Comparison of ENCODE assay signal across 19 cellular contexts in genomic region chr10:73838008-73838567, GRCh38. TPM values are rescaled to one million over a fixed set of nuclear protein-coding genes. Genes with fewer than 3 reads are reported as not detected.
DNase-seq lines count a peak whose midpoint lies in the region; ATAC-seq, FAIRE-seq and TF ChIP-seq lines count a peak whose summit lies in the region.
"Had no signal": no experiment of that assay in that cellular context is flagged by ENCODE, and none has a peak within 500 bp of the region (broad histone marks: within the 10 kb centered on the region; RNA-seq: fewer than 3 reads in every experiment).

No MANE protein-coding gene starts in this region.

- H3K27me3 Mint-ChIP-seq in CD4-positive, alpha-beta T cell, result no peaks in the 10 kb centered on the region
- H3K27me3 Mint-ChIP-seq in activated CD4-positive, alpha-beta T cell treated with anti-CD3 and anti-CD28 coated beads, Interleukin-2, amount 10 ng/mL, durations not matched to agents 7 days and 5 days, result no peaks in the 10 kb centered on the region

- no peak overlapping the region for H3K4me2 ChIP-seq in K562 (ENCODE audit: insufficient read depth, low read length)

- POLR2A ChIA-PET in CD4-positive, alpha-beta T cell (lab: Charles Lee), result no interaction called here
- POLR2A ChIA-PET in K562 (lab: Yijun Ruan, JAX), result interaction anchor here (1.2 to 1.4 kb wide), 3 partner anchors 15 to 63 kb away, joined by 3 read pairs; no protein-coding TSS in a partner anchor
- POLR2A ChIA-PET in activated CD4-positive, alpha-beta T cell treated with anti-CD3 and anti-CD28 coated beads, Interleukin-2, amount 10 ng/mL, durations not matched to agents 7 days and 5 days (lab: Charles Lee), result interaction anchor here (0.6 kb wide), 1 partner anchor 39 kb away, joined by 10 read pairs; no protein-coding TSS in a partner anchor

- no peak overlapping the region; a peak in 1 of 4 replicates for H3K9ac ChIP-seq in K562 (ENCODE audit: insufficient read depth in 1 of 2, low read depth in 2 of 2, low read length in 2 of 2)

- 90% methylated on average over 3 of the region's 3 CpGs for WGBS in K562 (ENCODE audit: insufficient coverage, low coverage, missing lambda C conversion rate)

- H3K27me3 ChIP-seq in CD4-positive, alpha-beta T cell (ENCODE audit: control insufficient read depth, insufficient read depth, low read length), result no peaks in the 10 kb centered on the region
- H3K27me3 ChIP-seq in K562 (ENCODE audit: control insufficient read depth in 2 of 2, insufficient read depth in 2 of 2, low read length in 2 of 2), result no peaks in the 10 kb centered on the region
- H3K27me3 ChIP-seq: Peyer's patch had no signal

- no peak overlapping the region for H3K4me3 ChIP-seq in K562
- no peak overlapping the region for H3K4me3 ChIP-seq in foreskin fibroblast (ENCODE audit: low read depth in 1 of 2, low read length in 2 of 2)
- H3K4me3 ChIP-seq: HAP-1, Peyer's patch had no signal

- DNase-seq in CD4-positive, alpha-beta T cell, result no peak
- DNase-seq in K562 (ENCODE audit: extremely low read depth in 1 of 4, low spot score in 3 of 4) (no peak), foreskin fibroblast (no peak), NCI-H446 (lab: John Stamatoyannopoulos, UW) (no peak), GM12891 (ENCODE audit: insufficient read length, low spot score) (no peak)
- no peak for DNase-seq in stimulated activated effector memory CD8-positive, alpha-beta T cell treated with anti-CD3 and anti-CD28 coated beads, Interleukin-12 subunit alpha, Interleukin-12 subunit beta, amount 100 ng/mL, for 72 hours (ENCODE audit: low spot score in 2 of 2)
- no peak for DNase-seq in activated CD4-positive, alpha-beta T cell treated with anti-CD3 and anti-CD28 coated beads, Interleukin-2, amount 10 ng/mL, durations not matched to agents 7 days and 5 days
- DNase-seq: 8988T, COR-L47, DMS153, KG1, NCI-H1105, NCI-H1694 treated with DMSO at 0.1 percent for 48 hours, NCI-H774, Peyer's patch, SHP77 had no signal

- H3K36me3 Mint-ChIP-seq in CD4-positive, alpha-beta T cell (ENCODE audit: low read depth), result peaks cover 77% of the 10 kb centered on the region
- peaks cover 31% of the 10 kb centered on the region for H3K36me3 Mint-ChIP-seq in stimulated activated effector memory CD8-positive, alpha-beta T cell treated with anti-CD3 and anti-CD28 coated beads, Interleukin-12 subunit alpha, Interleukin-12 subunit beta, amount 100 ng/mL, for 72 hours
- H3K36me3 Mint-ChIP-seq in activated CD4-positive, alpha-beta T cell treated with anti-CD3 and anti-CD28 coated beads, Interleukin-2, amount 10 ng/mL, durations not matched to agents 7 days and 5 days (ENCODE audit: low read depth), result peaks cover 18% of the 10 kb centered on the region

- no peak for TF ChIP-seq EP300 in K562 (IDR thresholded peaks at IDR 0.05; ENCODE audit: low read length)

- H3K4me1 ChIP-seq in K562 (replicated peaks in 1 of 2; ENCODE audit: control insufficient read depth in 2 of 2, insufficient read depth in 2 of 2, low read length in 2 of 2), result peaks cover 0 to 10% of the 10 kb centered on the region in 2 experiments; a peak in 1 of 5 replicates
- H3K4me1 ChIP-seq: HAP-1, Peyer's patch had no signal

- no TSS peak for BruUV-seq in K562 (replicated peaks; lab: Mats Ljungman, UMichigan)

- no peaks in the 10 kb centered on the region for H3K9me3 Mint-ChIP-seq in CD4-positive, alpha-beta T cell
- no peaks in the 10 kb centered on the region for H3K9me3 Mint-ChIP-seq in stimulated activated effector memory CD8-positive, alpha-beta T cell treated with anti-CD3 and anti-CD28 coated beads, Interleukin-12 subunit alpha, Interleukin-12 subunit beta, amount 100 ng/mL, for 72 hours
- H3K9me3 Mint-ChIP-seq in activated CD4-positive, alpha-beta T cell treated with anti-CD3 and anti-CD28 coated beads, Interleukin-2, amount 10 ng/mL, durations not matched to agents 7 days and 5 days, result no peaks in the 10 kb centered on the region

- TF ChIP-seq POLR2A in K562 (conservative IDR thresholded peaks at IDR 0.05), result no peak
- TF ChIP-seq POLR2A in GM12891 (IDR thresholded peaks at IDR 0.05; ENCODE audit: low read depth, low read length), result no peak

- intact Hi-C loops in CD4-positive, alpha-beta T cell (cut with DNase I, micrococcal nuclease), result no loop called here
- intact Hi-C loops in K562 (cut with micrococcal nuclease), result no loop called here

- TF ChIP-seq CTCF in CD4-positive, alpha-beta T cell (IDR thresholded peaks at IDR 0.05), result no peak
- no peak for TF ChIP-seq CTCF in K562 (IDR thresholded peaks at IDR 0.05 in 2 of 3, conservative IDR thresholded peaks at IDR 0.05 in 1 of 3; ENCODE audit: insufficient read depth in 2 of 3, low read depth in 1 of 3, low read length in 3 of 3)
- no peak for TF ChIP-seq CTCF in foreskin fibroblast (IDR thresholded peaks at IDR 0.05; ENCODE audit: low read depth, low read length)

- no peaks in the 10 kb centered on the region for H3K9me3 ChIP-seq in CD4-positive, alpha-beta T cell (ENCODE audit: control insufficient read depth, low read length)
- H3K9me3 ChIP-seq in K562 (replicated peaks; ENCODE audit: control insufficient read depth, insufficient read depth, low read depth, low read length), result no peaks in the 10 kb centered on the region
- H3K9me3 ChIP-seq: HAP-1, Peyer's patch had no signal

- CTCF ChIA-PET in CD4-positive, alpha-beta T cell (lab: Charles Lee), result no interaction called here
- CTCF ChIA-PET in K562 (lab: Yijun Ruan, JAX; ENCODE audit: low intra/inter-chr PET ratio), result no interaction called here
- CTCF ChIA-PET in activated CD4-positive, alpha-beta T cell treated with anti-CD3 and anti-CD28 coated beads, Interleukin-2, amount 10 ng/mL, durations not matched to agents 7 days and 5 days (lab: Charles Lee), result interaction anchor here (1.0 to 1.2 kb wide), 3 partner anchors 12 to 103 kb away, joined by 3 to 6 read pairs (median 4); no protein-coding TSS in a partner anchor

- no peak for FAIRE-seq in K562 (lab: Jason Lieb, UNC)
- no peak for FAIRE-seq in GM12891 (lab: Jason Lieb, UNC)
- FAIRE-seq: HTR-8/SVneo had no signal

- H3K36me3 ChIP-seq in K562 (ENCODE audit: control insufficient read depth, insufficient read depth, low read length), result peaks cover 56% of the 10 kb centered on the region; the same call in 2 of the 3 replicates

- in situ Hi-C loops in K562 (cut with MboI), result no loop called here

- H3K79me2 ChIP-seq in K562 (ENCODE audit: control insufficient read depth, insufficient read depth, low read length), result no peaks in the 10 kb centered on the region

- ATAC-seq in CD4-positive, alpha-beta T cell (ENCODE audit: poor library complexity), result no peak
- no peak for ATAC-seq in K562
- peak; percentile 19 for ATAC-seq in esophagus mucosa
- ATAC-seq in stimulated activated effector memory CD8-positive, alpha-beta T cell treated with anti-CD3 and anti-CD28 coated beads, Interleukin-12 subunit alpha, Interleukin-12 subunit beta, amount 100 ng/mL, for 72 hours, result no peak

- H3K9me1 ChIP-seq in K562 (ENCODE audit: control insufficient read depth, insufficient read depth, low read length), result no peaks in the 10 kb centered on the region

- H3K27ac ChIP-seq in CD4-positive, alpha-beta T cell (ENCODE audit: low read depth, low read length), result no peak overlapping the region
- no peak overlapping the region for H3K27ac ChIP-seq in K562 (ENCODE audit: extremely low read depth, low read depth, low read length)
- H3K27ac ChIP-seq: Peyer's patch had no signal

- H3K27ac Mint-ChIP-seq in CD4-positive, alpha-beta T cell, result peak overlapping the region; percentile 27
- peak overlapping the region; percentile 54 for H3K27ac Mint-ChIP-seq in stimulated activated effector memory CD8-positive, alpha-beta T cell treated with anti-CD3 and anti-CD28 coated beads, Interleukin-12 subunit alpha, Interleukin-12 subunit beta, amount 100 ng/mL, for 72 hours
- H3K27ac Mint-ChIP-seq in activated CD4-positive, alpha-beta T cell treated with anti-CD3 and anti-CD28 coated beads, Interleukin-2, amount 10 ng/mL, durations not matched to agents 7 days and 5 days, result no peak overlapping the region

- H3K4me3 Mint-ChIP-seq in CD4-positive, alpha-beta T cell, result no peak overlapping the region
- H3K4me3 Mint-ChIP-seq in stimulated activated effector memory CD8-positive, alpha-beta T cell treated with anti-CD3 and anti-CD28 coated beads, Interleukin-12 subunit alpha, Interleukin-12 subunit beta, amount 100 ng/mL, for 72 hours, result no peak overlapping the region
- no peak overlapping the region for H3K4me3 Mint-ChIP-seq in activated CD4-positive, alpha-beta T cell treated with anti-CD3 and anti-CD28 coated beads, Interleukin-2, amount 10 ng/mL, durations not matched to agents 7 days and 5 days

- no peaks in the 10 kb centered on the region for H3K4me1 Mint-ChIP-seq in CD4-positive, alpha-beta T cell (ENCODE audit: low read depth)
- H3K4me1 Mint-ChIP-seq in stimulated activated effector memory CD8-positive, alpha-beta T cell treated with anti-CD3 and anti-CD28 coated beads, Interleukin-12 subunit alpha, Interleukin-12 subunit beta, amount 100 ng/mL, for 72 hours, result no peaks in the 10 kb centered on the region
- no peaks in the 10 kb centered on the region for H3K4me1 Mint-ChIP-seq in activated CD4-positive, alpha-beta T cell treated with anti-CD3 and anti-CD28 coated beads, Interleukin-2, amount 10 ng/mL, durations not matched to agents 7 days and 5 days

- TF ChIP-seq RAD21 in K562 (CRISPR knock-in tag; conservative IDR thresholded peaks at IDR 0.05 in 1 of 2, IDR thresholded peaks at IDR 0.05 in 1 of 2), result no peak

- no peaks in the 10 kb centered on the region for H4K20me1 ChIP-seq in K562 (replicated peaks; ENCODE audit: control insufficient read depth, insufficient read depth, low read length)

- no peak overlapping the region for H2AFZ ChIP-seq in K562 (ENCODE audit: low read depth, low read length)

RNA-seq across cellular contexts. Expression of gene NDST2, which starts 26.7 kb away (rescaled TPM):
- total RNA-seq in CD4-positive, alpha-beta T cell, result 100 to 1,000 TPM; 121 to 135 TPM
- 130 and 235 TPM in 2 replicates for total RNA-seq in K562 (2011; cell fraction: chromatin; rRNA removed; ENCODE audit: low replicate concordance)
- total RNA-seq in K562 (2011; cell fraction: nucleolus; rRNA removed), result 102 and 121 TPM in 2 replicates
- total RNA-seq in K562 (2011; cell fraction: nucleoplasm; rRNA removed), result 108 and 109 TPM in 2 replicates
- 27.2 and 32.1 TPM in 2 replicates for total RNA-seq in K562 (2014; rRNA removed)
- total RNA-seq in K562 (2014; rRNA removed; fragmentation: Illumina TruSeq; extraction: Trizol), result 12.5 and 14.7 TPM in 2 replicates
- 18.2 and 19.6 TPM in 2 replicates for total RNA-seq in K562 (2015; rRNA removed; fragmentation: Illumina TruSeq; extraction: Trizol)
- 33.9 and 35.7 TPM in 2 replicates for total RNA-seq in K562 (2021)
- 23.8 and 31.6 TPM in 2 replicates for polyA plus RNA-seq in K562 (2011; rRNA removed)
- polyA plus RNA-seq in K562 (2011; cell fraction: cytosol; rRNA removed), result 23.7 and 30.6 TPM in 2 replicates
- polyA plus RNA-seq in K562 (2011; cell fraction: nucleus; rRNA removed), result 99.8 and 108 TPM in 2 replicates
- polyA plus RNA-seq in K562 (2012), result 42.1 and 123 TPM in 2 replicates
- polyA plus RNA-seq in K562 (2014; fragmentation: Illumina TruSeq; extraction: Trizol), result 22.6 TPM in 2 replicates
- 1 to 10 TPM; 4.7 to 6.3 TPM for polyA plus RNA-seq in K562 (2014; fragmentation: Nextera tagmentation; extraction: Ambion mirVana)
- 30.5 and 31.4 TPM in 2 replicates for polyA plus RNA-seq in K562 (2014; rRNA removed)
- polyA minus RNA-seq in K562 (2011; rRNA and poly(A)+ RNA removed), result 22.0 and 23.5 TPM in 2 replicates
- polyA minus RNA-seq in K562 (2011; cell fraction: cytosol; rRNA and poly(A)+ RNA removed), result 12.5 and 14.2 TPM in 2 replicates
- 44.3 and 53.9 TPM in 2 replicates for polyA minus RNA-seq in K562 (2011; cell fraction: nucleus; rRNA and poly(A)+ RNA removed)
- total RNA-seq in esophagus mucosa, result 15.9 TPM
- 10 to 100 TPM; 53.0 to 61.8 TPM for total RNA-seq in activated CD4-positive, alpha-beta T cell treated with anti-CD3 and anti-CD28 coated beads, Interleukin-2, amount 10 ng/mL, durations not matched to agents 7 days and 5 days
- 14.8 TPM for polyA plus RNA-seq in GM12891 (2012; ENCODE audit: low read depth, missing spikeins)

RNA-seq across cellular contexts. Expression of gene CAMK2G, which starts 36.3 kb away (rescaled TPM):
- 10 to 100 TPM; 34.4 to 38.4 TPM for total RNA-seq in CD4-positive, alpha-beta T cell
- 79.9 and 93.7 TPM in 2 replicates for total RNA-seq in K562 (2011; cell fraction: chromatin; rRNA removed; ENCODE audit: low replicate concordance)
- total RNA-seq in K562 (2011; cell fraction: nucleolus; rRNA removed), result 44.9 and 53.3 TPM in 2 replicates
- 65.0 and 92.5 TPM in 2 replicates for total RNA-seq in K562 (2011; cell fraction: nucleoplasm; rRNA removed)
- 23.4 and 26.7 TPM in 2 replicates for total RNA-seq in K562 (2014; rRNA removed)
- total RNA-seq in K562 (2014; rRNA removed; fragmentation: Illumina TruSeq; extraction: Trizol), result 22.3 and 25.1 TPM in 2 replicates
- 32.2 and 33.2 TPM in 2 replicates for total RNA-seq in K562 (2015; rRNA removed; fragmentation: Illumina TruSeq; extraction: Trizol)
- 29.5 and 32.6 TPM in 2 replicates for total RNA-seq in K562 (2021)
- 37.5 and 41.6 TPM in 2 replicates for polyA plus RNA-seq in K562 (2011; rRNA removed)
- polyA plus RNA-seq in K562 (2011; cell fraction: cytosol; rRNA removed), result 33.0 and 39.7 TPM in 2 replicates
- polyA plus RNA-seq in K562 (2011; cell fraction: nucleus; rRNA removed), result 69.4 and 73.5 TPM in 2 replicates
- polyA plus RNA-seq in K562 (2012), result 27.5 and 30.5 TPM in 2 replicates
- polyA plus RNA-seq in K562 (2014; fragmentation: Illumina TruSeq; extraction: Trizol), result 35.5 and 37.9 TPM in 2 replicates
- 10 to 100 TPM in 1 of 2 experiments, 1 to 10 TPM in 1; 9.0 to 10.4 TPM for polyA plus RNA-seq in K562 (2014; fragmentation: Nextera tagmentation; extraction: Ambion mirVana)
- polyA plus RNA-seq in K562 (2014; rRNA removed), result 36.2 and 37.2 TPM in 2 replicates
- 31.1 and 31.9 TPM in 2 replicates for polyA minus RNA-seq in K562 (2011; rRNA and poly(A)+ RNA removed)
- 18.9 and 20.7 TPM in 2 replicates for polyA minus RNA-seq in K562 (2011; cell fraction: cytosol; rRNA and poly(A)+ RNA removed)
- 25.0 and 38.0 TPM in 2 replicates for polyA minus RNA-seq in K562 (2011; cell fraction: nucleus; rRNA and poly(A)+ RNA removed)
- total RNA-seq in esophagus mucosa, result 18.9 TPM
- 10 to 100 TPM; 54.4 to 55.8 TPM for total RNA-seq in activated CD4-positive, alpha-beta T cell treated with anti-CD3 and anti-CD28 coated beads, Interleukin-2, amount 10 ng/mL, durations not matched to agents 7 days and 5 days
- 10.9 TPM for polyA plus RNA-seq in GM12891 (2012; ENCODE audit: low read depth, missing spikeins)

RNA-seq across cellular contexts. Expression of gene ZSWIM8, which starts 52.7 kb away (rescaled TPM):
- total RNA-seq in CD4-positive, alpha-beta T cell, result 10 to 100 TPM; 66.4 to 70.7 TPM
- 202 and 543 TPM in 2 replicates for total RNA-seq in K562 (2011; cell fraction: chromatin; rRNA removed; ENCODE audit: low replicate concordance)
- total RNA-seq in K562 (2011; cell fraction: nucleolus; rRNA removed), result 249 and 295 TPM in 2 replicates
- 177 and 202 TPM in 2 replicates for total RNA-seq in K562 (2011; cell fraction: nucleoplasm; rRNA removed)
- 21.9 and 34.2 TPM in 2 replicates for total RNA-seq in K562 (2014; rRNA removed)
- 14.9 and 15.0 TPM in 2 replicates for total RNA-seq in K562 (2014; rRNA removed; fragmentation: Illumina TruSeq; extraction: Trizol)
- 26.7 and 30.0 TPM in 2 replicates for total RNA-seq in K562 (2015; rRNA removed; fragmentation: Illumina TruSeq; extraction: Trizol)
- 43.4 and 45.6 TPM in 2 replicates for total RNA-seq in K562 (2021)
- 35.1 and 76.4 TPM in 2 replicates for polyA plus RNA-seq in K562 (2011; rRNA removed)
- 51.3 and 87.4 TPM in 2 replicates for polyA plus RNA-seq in K562 (2011; cell fraction: cytosol; rRNA removed)
- 367 and 476 TPM in 2 replicates for polyA plus RNA-seq in K562 (2011; cell fraction: nucleus; rRNA removed)
- polyA plus RNA-seq in K562 (2012), result 41.4 and 84.7 TPM in 2 replicates
- polyA plus RNA-seq in K562 (2014; fragmentation: Illumina TruSeq; extraction: Trizol), result 40.7 and 51.3 TPM in 2 replicates
- polyA plus RNA-seq in K562 (2014; fragmentation: Nextera tagmentation; extraction: Ambion mirVana), result 1 to 10 TPM; 5.6 to 6.2 TPM
- 38.4 and 47.8 TPM in 2 replicates for polyA plus RNA-seq in K562 (2014; rRNA removed)
- 34.3 and 47.0 TPM in 2 replicates for polyA minus RNA-seq in K562 (2011; rRNA and poly(A)+ RNA removed)
- polyA minus RNA-seq in K562 (2011; cell fraction: cytosol; rRNA and poly(A)+ RNA removed), result 38.9 and 42.1 TPM in 2 replicates
- 56.4 and 72.0 TPM in 2 replicates for polyA minus RNA-seq in K562 (2011; cell fraction: nucleus; rRNA and poly(A)+ RNA removed)
- total RNA-seq in esophagus mucosa, result 71.7 TPM
- 10 to 100 TPM; 79.2 to 87.3 TPM for total RNA-seq in activated CD4-positive, alpha-beta T cell treated with anti-CD3 and anti-CD28 coated beads, Interleukin-2, amount 10 ng/mL, durations not matched to agents 7 days and 5 days
- polyA plus RNA-seq in GM12891 (2012; ENCODE audit: low read depth, missing spikeins), result 51.6 TPM

RNA-seq across cellular contexts. Expression of gene CHCHD1, which starts 56.2 kb away (rescaled TPM):
- 1 to 10 TPM; 6.3 to 6.8 TPM for total RNA-seq in CD4-positive, alpha-beta T cell
- 21.6 and 37.5 TPM in 2 replicates for total RNA-seq in K562 (2011; cell fraction: chromatin; rRNA removed; ENCODE audit: low replicate concordance)
- total RNA-seq in K562 (2011; cell fraction: nucleolus; rRNA removed), result 20.1 and 25.8 TPM in 2 replicates
- total RNA-seq in K562 (2011; cell fraction: nucleoplasm; rRNA removed), result 37.9 and 46.2 TPM in 2 replicates
- total RNA-seq in K562 (2014; rRNA removed) (82.9 and 130 TPM in 2 replicates), K562 (2014; rRNA removed; fragmentation: Illumina TruSeq; extraction: Trizol) (68.2 and 79.6 TPM in 2 replicates), K562 (2015; rRNA removed; fragmentation: Illumina TruSeq; extraction: Trizol) (69.6 and 83.4 TPM in 2 replicates), K562 (2021) (52.9 and 54.9 TPM in 2 replicates), esophagus mucosa (23.5 TPM)
- polyA plus RNA-seq in K562 (2011; rRNA removed) (84.9 and 110 TPM in 2 replicates), K562 (2014; fragmentation: Illumina TruSeq; extraction: Trizol) (59.5 and 75.0 TPM in 2 replicates), K562 (2014; fragmentation: Nextera tagmentation; extraction: Ambion mirVana) (100 to 1,000 TPM in 1 of 2 experiments, 10 to 100 TPM in 1; 89.7 to 114 TPM), K562 (2014; rRNA removed) (126 and 135 TPM in 2 replicates)
- polyA plus RNA-seq in K562 (2011; cell fraction: cytosol; rRNA removed), result 54.8 and 55.0 TPM in 2 replicates
- 33.4 and 48.1 TPM in 2 replicates for polyA plus RNA-seq in K562 (2011; cell fraction: nucleus; rRNA removed)
- polyA plus RNA-seq in K562 (2012), result 70.3 and 131 TPM in 2 replicates
- polyA minus RNA-seq in K562 (2011; rRNA and poly(A)+ RNA removed), result 21.0 and 21.1 TPM in 2 replicates
- polyA minus RNA-seq in K562 (2011; cell fraction: cytosol; rRNA and poly(A)+ RNA removed), result 11.0 and 14.1 TPM in 2 replicates
- 11.0 and 27.2 TPM in 2 replicates for polyA minus RNA-seq in K562 (2011; cell fraction: nucleus; rRNA and poly(A)+ RNA removed)
- 10 to 100 TPM; 22.3 to 27.4 TPM for total RNA-seq in activated CD4-positive, alpha-beta T cell treated with anti-CD3 and anti-CD28 coated beads, Interleukin-2, amount 10 ng/mL, durations not matched to agents 7 days and 5 days
- 79.1 TPM for polyA plus RNA-seq in GM12891 (2012; ENCODE audit: low read depth, missing spikeins)
